In genomic region chr10:20765066-20765465, GRCh38 we compare ENCODE assay signal across 18 cellular contexts.
DNase-seq lines count a peak whose midpoint lies in the region; ATAC-seq, FAIRE-seq and TF ChIP-seq lines count a peak whose summit lies in the region.
"Had no signal": no experiment of that assay in that cellular context is flagged by ENCODE, and none has a peak within 500 bp of the region (broad histone marks: within the 10 kb centered on the region; RNA-seq: fewer than 3 reads in every experiment).

No MANE protein-coding gene starts in this region.

- H3K4me2 ChIP-seq in HepG2 (ENCODE audit: low read depth, low read length) (no peak overlapping the region), fibroblast of lung (ENCODE audit: extremely low read depth, insufficient read depth, low read length) (no peak overlapping the region)
- H3K4me2 ChIP-seq: A549; BLaER1 treated with 17β-estradiol and CSF1 and Interleukin-3, amounts not matched to agents 10 nM and 100 nM had no signal

- POLR2A ChIA-PET in HepG2 (lab: Yijun Ruan, JAX): no interaction called here

- no peak for TF ChIP-seq RAD21 in HepG2 (CRISPR knock-in tag; IDR thresholded peaks at IDR 0.05)

- in situ Hi-C loops in HepG2 (cut with HindIII; ENCODE audit: extremely low pct_ligation_motif_present, low pct_unique_long_range_greater_than_20kb): no loop called here

- intact Hi-C loops in HepG2 (cut with micrococcal nuclease; ENCODE audit: unreplicated experiment) (loop anchor here (5.0 kb wide), 1 partner anchor 948 kb away; the partner anchor contains the start of gene PLXDC2), right lobe of liver (cut with DNase I) (no loop called here)

- TF ChIP-seq POLR2A in HepG2 (IDR thresholded peaks at IDR 0.05; ENCODE audit: insufficient read depth in 1 of 2, low read depth in 2 of 2, low read length in 2 of 2) (no peak), right lobe of liver (IDR thresholded peaks at IDR 0.05) (no peak), gastroesophageal sphincter (IDR thresholded peaks at IDR 0.05) (no peak)

- H3K79me2 ChIP-seq in HepG2 (ENCODE audit: insufficient read depth, low read length) (no peaks in the 10 kb centered on the region), fibroblast of lung (ENCODE audit: control insufficient read depth, insufficient read depth, low read length) (no peaks in the 10 kb centered on the region)

- H3K9me3 ChIP-seq in HepG2 (ENCODE audit: low read length) (no peaks in the 10 kb centered on the region), right lobe of liver (no peaks in the 10 kb centered on the region), fibroblast of lung (ENCODE audit: control insufficient read depth, insufficient read depth, low read depth, low read length) (no peaks in the 10 kb centered on the region), gastroesophageal sphincter (no peaks in the 10 kb centered on the region)
- H3K9me3 ChIP-seq: A549; BLaER1 treated with 17β-estradiol and CSF1 and Interleukin-3, amounts not matched to agents 10 nM and 100 nM; Caco-2 had no signal

- 0% methylated on average over 1 of the region's 1 CpG for WGBS in HepG2 (ENCODE audit: low lambda C conversion rate)
- WGBS in right lobe of liver (ENCODE audit: insufficient coverage, low coverage, low lambda C conversion rate, missing lambda C conversion rate): 90% methylated on average over 1 of the region's 1 CpG
- WGBS in gastroesophageal sphincter (ENCODE audit: low coverage in 1 of 2), 2 donors: 86 to 100% methylated on average over 1 of the region's 1 CpG

- TF ChIP-seq EP300 in HepG2 (IDR thresholded peaks at IDR 0.05; ENCODE audit: low read depth in 2 of 2, low read length in 2 of 2) (no peak), HepG2 (CRISPR knock-in tag; IDR thresholded peaks at IDR 0.05; ENCODE audit: borderline replicate concordance) (no peak), gastroesophageal sphincter (IDR thresholded peaks at IDR 0.05) (no peak)

- H2AFZ ChIP-seq in HepG2 (ENCODE audit: low read length) (no peak overlapping the region), fibroblast of lung (ENCODE audit: low read length) (no peak overlapping the region)

- DNase-seq in HepG2 (ENCODE audit: low spot score) (no peak), right lobe of liver (no peak), fibroblast of lung (ENCODE audit: low read depth in 2 of 2) (peak; percentile 10 to 68), urothelium cell line (ENCODE audit: low spot score) (no peak)
- DNase-seq: AML-193; Caco-2; Calu3; CD4-positive, alpha-beta T cell; CD8-positive, alpha-beta T cell; DMS79 treated with DMSO at 0.1 percent for 48 hours; GF-D8 had no signal

- no peak overlapping the region for H3K27ac ChIP-seq in HepG2 (ENCODE audit: extremely low read length, insufficient read depth, low read length)
- no peak overlapping the region for H3K27ac ChIP-seq in right lobe of liver
- H3K27ac ChIP-seq in fibroblast of lung (ENCODE audit: insufficient read depth, low read length): no peak overlapping the region
- H3K27ac ChIP-seq in gastroesophageal sphincter: no peak overlapping the region
- H3K27ac ChIP-seq: 22Rv1; A549; BLaER1 treated with 17β-estradiol and CSF1 and Interleukin-3, amounts not matched to agents 10 nM and 100 nM; C4-2B had no signal

- H3K4me1 ChIP-seq in HepG2 (ENCODE audit: insufficient read depth, low read length) (no peaks in the 10 kb centered on the region), right lobe of liver (no peaks in the 10 kb centered on the region), fibroblast of lung (ENCODE audit: control insufficient read depth, extremely low read depth, insufficient read depth, low read length) (peaks cover 2% of the 10 kb centered on the region), gastroesophageal sphincter (peaks cover 0 to 10% (median 0%) of the 10 kb centered on the region in 3 donors)
- H3K4me1 ChIP-seq: A549; BLaER1 treated with 17β-estradiol and CSF1 and Interleukin-3, amounts not matched to agents 10 nM and 100 nM; Caco-2 had no signal

- H4K20me1 ChIP-seq in HepG2 (ENCODE audit: insufficient read depth, low read length): no peaks in the 10 kb centered on the region
- H4K20me1 ChIP-seq in fibroblast of lung (ENCODE audit: control insufficient read depth, extremely low read depth, insufficient read depth, low read length): no peaks in the 10 kb centered on the region
- H4K20me1 ChIP-seq: BLaER1 treated with 17β-estradiol and CSF1 and Interleukin-3, amounts not matched to agents 10 nM and 100 nM had no signal

- ATAC-seq in HepG2 (no peak), right lobe of liver (no peak), gastroesophageal sphincter (no peak)
- ATAC-seq: A549; CD8-positive, alpha-beta T cell had no signal

- no peak overlapping the region for H3K4me3 ChIP-seq in HepG2 (replicated peaks in 1 of 3; ENCODE audit: insufficient read depth in 1 of 3, low read depth in 2 of 3, low read length in 3 of 3)
- no peak overlapping the region for H3K4me3 ChIP-seq in right lobe of liver
- H3K4me3 ChIP-seq in fibroblast of lung (replicated peaks in 1 of 4; ENCODE audit: control extremely low read depth in 1 of 4, insufficient read depth in 1 of 4, low read depth in 3 of 4, low read length in 4 of 4): no peak overlapping the region
- H3K4me3 ChIP-seq in gastroesophageal sphincter: no peak overlapping the region
- H3K4me3 ChIP-seq: A549; BLaER1 treated with 17β-estradiol and CSF1 and Interleukin-3, amounts not matched to agents 10 nM and 100 nM had no signal

- CTCF ChIA-PET in HepG2 (lab: Yijun Ruan, JAX; ENCODE audit: low intra/inter-chr PET ratio, low total read pairs): no interaction called here

- H3K27me3 ChIP-seq in HepG2 (ENCODE audit: control insufficient read depth in 1 of 2, insufficient read depth in 2 of 2, low read length in 2 of 2) (no peaks in the 10 kb centered on the region), right lobe of liver (no peaks in the 10 kb centered on the region), fibroblast of lung (ENCODE audit: control insufficient read depth, insufficient read depth, low read length) (no peaks in the 10 kb centered on the region), gastroesophageal sphincter (no peaks in the 10 kb centered on the region)
- H3K27me3 ChIP-seq: BLaER1 treated with 17β-estradiol and CSF1 and Interleukin-3, amounts not matched to agents 10 nM and 100 nM had no signal

- TF ChIP-seq CTCF in HepG2 (CRISPR knock-in tag; IDR thresholded peaks at IDR 0.05): no peak
- TF ChIP-seq CTCF in right lobe of liver (IDR thresholded peaks at IDR 0.05): no peak
- no peak for TF ChIP-seq CTCF in fibroblast of lung (conservative IDR thresholded peaks at IDR 0.05 in 1 of 2, IDR thresholded peaks at IDR 0.05 in 1 of 2; ENCODE audit: low read depth in 1 of 2, low read length in 2 of 2)
- TF ChIP-seq CTCF in gastroesophageal sphincter (IDR thresholded peaks at IDR 0.05): no peak

- no TSS peak for BruUV-seq in HepG2 (replicated peaks; lab: Mats Ljungman, UMichigan)

- H3K9ac ChIP-seq in HepG2 (ENCODE audit: insufficient read depth, low read depth, low read length) (no peak overlapping the region), fibroblast of lung (ENCODE audit: insufficient read depth, low read length) (no peak overlapping the region)
- H3K9ac ChIP-seq: BLaER1 treated with 17β-estradiol and CSF1 and Interleukin-3, amounts not matched to agents 10 nM and 100 nM had no signal

- H3K36me3 ChIP-seq in HepG2 (replicated peaks in 1 of 2; ENCODE audit: control insufficient read depth in 1 of 2, insufficient read depth in 2 of 2, low read length in 2 of 2): no peaks in the 10 kb centered on the region
- H3K36me3 ChIP-seq in right lobe of liver: no peaks in the 10 kb centered on the region
- no peaks in the 10 kb centered on the region for H3K36me3 ChIP-seq in fibroblast of lung (ENCODE audit: control insufficient read depth, insufficient read depth, low read length)
- no peaks in the 10 kb centered on the region for H3K36me3 ChIP-seq in gastroesophageal sphincter
- H3K36me3 ChIP-seq: BLaER1 treated with 17β-estradiol and CSF1 and Interleukin-3, amounts not matched to agents 10 nM and 100 nM had no signal

- FAIRE-seq in HepG2 (lab: Jason Lieb, UNC): no peak
- no peak for FAIRE-seq in urothelium cell line (lab: Jason Lieb, UNC)
- FAIRE-seq: A549, D721Med, GM12891 had no signal

TF ChIP-seq in HepG2, 621 proteins besides CTCF, POLR2A, EP300 and RAD21:
- TF ChIP-seq ZBTB3 (CRISPR knock-in tag; IDR thresholded peaks at IDR 0.05; ENCODE audit: borderline replicate concordance, low read depth) (no peak), NR2C2 (CRISPR knock-in tag; IDR thresholded peaks at IDR 0.05; ENCODE audit: borderline replicate concordance) (no peak), REPIN1 (CRISPR knock-in tag; IDR thresholded peaks at IDR 0.05; ENCODE audit: borderline replicate concordance, low read depth) (no peak), FOXP4 (CRISPR knock-in tag; IDR thresholded peaks at IDR 0.05) (no peak), SMYD3 (CRISPR knock-in tag; IDR thresholded peaks at IDR 0.05) (no peak), ATF7 (IDR thresholded peaks at IDR 0.05) (peak; percentile 43; the same call in 1 of the 2 replicates), ATF7 (CRISPR knock-in tag; IDR thresholded peaks at IDR 0.05) (no peak), WIZ (CRISPR knock-in tag; IDR thresholded peaks at IDR 0.05) (no peak), TSC22D2 (CRISPR knock-in tag; IDR thresholded peaks at IDR 0.05; ENCODE audit: borderline replicate concordance) (no peak)
TF ChIP-seq in HepG2: peak in this region for 1.

Comparison
In these comparisons a context has a peak if more than half of its experiments do, and no peak if none do; other contexts are left out.
1. DNase-seq: peak in fibroblast of lung (2 of 2); none in HepG2 (single experiment), right lobe of liver (0 of 3) and urothelium cell line (single experiment).